In the genomic region with DNA sequence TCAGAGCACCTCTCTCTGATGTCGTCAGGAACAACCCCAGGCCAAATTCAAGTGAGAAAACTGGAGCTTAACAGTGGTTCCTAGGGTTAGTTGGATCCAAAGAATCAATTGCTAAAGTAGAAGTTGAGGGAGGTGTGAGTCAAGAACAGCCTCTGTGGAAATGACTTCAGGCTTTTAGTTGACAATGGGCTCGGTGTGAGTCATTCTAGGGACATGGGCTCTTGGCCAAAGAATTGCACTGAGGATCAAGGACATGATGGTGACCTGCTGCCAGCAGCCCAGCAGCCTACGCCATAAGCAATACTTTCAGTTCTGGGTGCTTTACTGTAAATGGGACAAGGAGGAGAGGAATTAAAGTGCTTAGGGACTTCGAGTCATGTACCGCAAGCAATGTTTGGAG, we compare ENCODE assay signal across 11 cellular contexts. TPM values are rescaled to one million over a fixed set of nuclear protein-coding genes. Genes with fewer than 3 reads are reported as not detected.
A peak's percentile ranks its signal among the peaks of the same experiment; 100 is the strongest.
DNase-seq lines count a peak whose midpoint lies in the region; ATAC-seq and TF ChIP-seq lines count a peak whose summit lies in the region.
"Had no signal": no experiment of that assay in that cellular context is flagged by ENCODE, and none has a peak within 500 bp of the region (broad histone marks: within the 10 kb centered on the region; RNA-seq: fewer than 3 reads in every experiment).

No MANE protein-coding gene starts in this region.

- no peak for ATAC-seq in T-helper 17 cell

- H3K79me1 ChIP-seq in mesenchymal stem cell (replicated peaks; ENCODE audit: low read length, poor library complexity, severe bottlenecking): no peaks in the 10 kb centered on the region

- no peak for TF ChIP-seq CTCF in AG10803 (conservative IDR thresholded peaks at IDR 0.05; ENCODE audit: low read length)

- no peak overlapping the region for H3K14ac ChIP-seq in mesenchymal stem cell (ENCODE audit: low read length in 2 of 2)

- H2BK15ac ChIP-seq in mesenchymal stem cell (ENCODE audit: low read depth, poor library complexity, severe bottlenecking): no peak overlapping the region

- peaks cover 12% of the 10 kb centered on the region for H3K4me1 Mint-ChIP-seq in dendritic cell treated with granulocyte-macrophage colony-stimulating factor and Interleukin-4, amounts not matched to agents 40 ng/mL and 50 ng/mL, for 4 days (ENCODE audit: low read depth)
- H3K4me1 Mint-ChIP-seq in T-helper 17 cell: peaks cover 2% of the 10 kb centered on the region
- H3K4me1 Mint-ChIP-seq: B cell had no signal

- H3K27ac Mint-ChIP-seq in dendritic cell treated with granulocyte-macrophage colony-stimulating factor and Interleukin-4, amounts not matched to agents 40 ng/mL and 50 ng/mL, for 4 days: peak overlapping the region; percentile 79
- H3K27ac Mint-ChIP-seq in T-helper 17 cell: no peak overlapping the region
- H3K27ac Mint-ChIP-seq: B cell had no signal

- no peak overlapping the region for H2BK5ac ChIP-seq in mesenchymal stem cell (ENCODE audit: low read depth, low read length, poor library complexity, severe bottlenecking)

- H2BK12ac ChIP-seq in mesenchymal stem cell (ENCODE audit: low read length in 2 of 2): no peak overlapping the region

- 50% methylated on average over 5 of the region's 5 CpGs for WGBS in mesenchymal stem cell

- DNase-seq in AG10803 (ENCODE audit: low read depth) (peak; percentile 66), NCI-H2196 (lab: John Stamatoyannopoulos, UW; ENCODE audit: unreplicated experiment) (peak; percentile 48), mesenchymal stem cell (peak; percentile 94), T-helper 17 cell (no peak), middle frontal gyrus (ENCODE audit: extremely low spot score, low spot score) (no peak), NCI-H146 (lab: John Stamatoyannopoulos, UW) (no peak), epidermal melanocyte (ENCODE audit: insufficient read length, low spot score) (no peak)
- DNase-seq: cerebellar nuclear complex, NCI-H2227 treated with DMSO at 0.1 percent for 48 hours had no signal

- H4K91ac ChIP-seq in mesenchymal stem cell (ENCODE audit: low read length): no peak overlapping the region

- H3K9me3 Mint-ChIP-seq in dendritic cell treated with granulocyte-macrophage colony-stimulating factor and Interleukin-4, amounts not matched to agents 40 ng/mL and 50 ng/mL, for 4 days: no peaks in the 10 kb centered on the region

- no peak overlapping the region for H2BK120ac ChIP-seq in mesenchymal stem cell (ENCODE audit: low read depth, low read length)

- H2AK5ac ChIP-seq in mesenchymal stem cell (ENCODE audit: low read length, severe bottlenecking): no peak overlapping the region

- no peaks in the 10 kb centered on the region for H3K27me3 Mint-ChIP-seq in dendritic cell treated with granulocyte-macrophage colony-stimulating factor and Interleukin-4, amounts not matched to agents 40 ng/mL and 50 ng/mL, for 4 days
- no peaks in the 10 kb centered on the region for H3K27me3 Mint-ChIP-seq in T-helper 17 cell

- H3K4me3 Mint-ChIP-seq in dendritic cell treated with granulocyte-macrophage colony-stimulating factor and Interleukin-4, amounts not matched to agents 40 ng/mL and 50 ng/mL, for 4 days: no peak overlapping the region
- H3K4me3 Mint-ChIP-seq in T-helper 17 cell: no peak overlapping the region
- H3K4me3 Mint-ChIP-seq: B cell had no signal

- no peaks in the 10 kb centered on the region for H3K36me3 Mint-ChIP-seq in dendritic cell treated with granulocyte-macrophage colony-stimulating factor and Interleukin-4, amounts not matched to agents 40 ng/mL and 50 ng/mL, for 4 days (ENCODE audit: low read depth)
- H3K36me3 Mint-ChIP-seq in T-helper 17 cell (ENCODE audit: low read depth): no peaks in the 10 kb centered on the region

- H3K4me2 ChIP-seq in mesenchymal stem cell (ENCODE audit: low read length, poor library complexity, severe bottlenecking): no peak overlapping the region

- no peak overlapping the region for H3K4ac ChIP-seq in mesenchymal stem cell (ENCODE audit: low read depth in 1 of 2, low read length in 2 of 2)

- no peaks in the 10 kb centered on the region for H3K36me3 ChIP-seq in mesenchymal stem cell (ENCODE audit: control insufficient read depth in 1 of 2, insufficient read depth in 2 of 2, low read depth in 1 of 2, low read length in 2 of 2)

- H4K8ac ChIP-seq in mesenchymal stem cell (ENCODE audit: low read length): no peak overlapping the region

- intact Hi-C loops in dendritic cell treated with granulocyte-macrophage colony-stimulating factor and Interleukin-4, amounts not matched to agents 40 ng/mL and 50 ng/mL, for 4 days (cut with micrococcal nuclease): no loop called here

- no peak overlapping the region for H3K27ac ChIP-seq in mesenchymal stem cell (ENCODE audit: low read length, poor library complexity, severe bottlenecking)

- peaks cover 2% of the 10 kb centered on the region for H3K4me1 ChIP-seq in mesenchymal stem cell (ENCODE audit: control insufficient read depth, insufficient read depth, low read depth, low read length)

- H3K9ac ChIP-seq in mesenchymal stem cell (ENCODE audit: low read length): peak overlapping the region; percentile 55

- H3K27me3 ChIP-seq in mesenchymal stem cell (ENCODE audit: control insufficient read depth in 1 of 2, insufficient read depth in 1 of 2, low read length in 2 of 2): no peaks in the 10 kb centered on the region

- H3K4me3 ChIP-seq in AG10803 (ENCODE audit: low read length) (no peak overlapping the region), mesenchymal stem cell (ENCODE audit: insufficient read depth in 1 of 2, low read depth in 1 of 2, low read length in 2 of 2) (no peak overlapping the region)

- H2AFZ ChIP-seq in mesenchymal stem cell (ENCODE audit: low read depth, low read length): no peak overlapping the region

- H3K9me3 ChIP-seq in mesenchymal stem cell (ENCODE audit: control insufficient read depth, low read length) (no peaks in the 10 kb centered on the region), T-helper 17 cell (ENCODE audit: control insufficient read depth, low read length, poor library complexity, severe bottlenecking) (no peaks in the 10 kb centered on the region)

- H3K23ac ChIP-seq in mesenchymal stem cell (ENCODE audit: low read length in 2 of 2): no peak overlapping the region

- peak overlapping the region in 1 of 2 experiments; percentile 52 for H3K18ac ChIP-seq in mesenchymal stem cell (ENCODE audit: low read depth in 1 of 2, low read length in 2 of 2)

RNA-seq across cellular contexts. Expression of gene SMURF2, which starts 32.1 kb away (rescaled TPM):
- polyA plus RNA-seq in mesenchymal stem cell (2013, experiment 1 of 2): 127 TPM
- polyA plus RNA-seq in mesenchymal stem cell (2013, experiment 2 of 2): 126 TPM
- 10 to 100 TPM; 25.4 to 26.6 TPM for total RNA-seq in T-helper 17 cell

Comparison
In these comparisons a context has a peak if more than half of its experiments do, and no peak if none do; other contexts are left out.
1. DNase-seq: peak in AG10803 (single experiment), NCI-H2196 (single experiment) and mesenchymal stem cell (single experiment); none in T-helper 17 cell (0 of 3), middle frontal gyrus (single experiment), NCI-H146 (single experiment) and epidermal melanocyte (single experiment).